Comparison of ENCODE assay signal across 1 cellular context in genomic region chr5:42952575-42952974, GRCh38.
TF ChIP-seq lines count a peak whose summit lies in the region.

No MANE protein-coding gene starts in this region.

TF ChIP-seq in IMR-90, 13 proteins besides CTCF, POLR2A, EP300 and RAD21 (continued from another document):
- TF ChIP-seq, protein P1, sequence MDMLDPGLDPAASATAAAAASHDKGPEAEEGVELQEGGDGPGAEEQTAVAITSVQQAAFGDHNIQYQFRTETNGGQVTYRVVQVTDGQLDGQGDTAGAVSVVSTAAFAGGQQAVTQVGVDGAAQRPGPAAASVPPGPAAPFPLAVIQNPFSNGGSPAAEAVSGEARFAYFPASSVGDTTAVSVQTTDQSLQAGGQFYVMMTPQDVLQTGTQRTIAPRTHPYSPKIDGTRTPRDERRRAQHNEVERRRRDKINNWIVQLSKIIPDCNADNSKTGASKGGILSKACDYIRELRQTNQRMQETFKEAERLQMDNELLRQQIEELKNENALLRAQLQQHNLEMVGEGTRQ (IDR thresholded peaks at IDR 0.05; ENCODE audit: low read depth, low read length), result no peak
- no peak for TF ChIP-seq NFE2L2 (IDR thresholded peaks at IDR 0.05; ENCODE audit: low read depth, low read length)
- no peak for TF ChIP-seq RCOR1 (IDR thresholded peaks at IDR 0.05; ENCODE audit: insufficient replicate concordance, low read length)
- no peak for TF ChIP-seq CHD1 (IDR thresholded peaks at IDR 0.05; ENCODE audit: low read depth, low read length)
